ENCODE assay signal across 2 cellular contexts in genomic region chr22:45578524-45579147, GRCh38.
"Had no signal": no experiment of that assay in that cellular context is flagged by ENCODE, and none has a peak within 500 bp of the region (broad histone marks: within the 10 kb centered on the region; RNA-seq: fewer than 3 reads in every experiment).

No MANE protein-coding gene starts in this region.

- H3K36me3 ChIP-seq: brain microvascular endothelial cell, cardiac muscle cell had no signal

- H3K27ac ChIP-seq: brain microvascular endothelial cell, cardiac muscle cell had no signal

- H3K4me3 ChIP-seq: cardiac muscle cell had no signal

- H3K27me3 ChIP-seq: brain microvascular endothelial cell had no signal
